1 cellular context compared by ENCODE assay signal in genomic region chr1:204834752-204835151, GRCh38.
TF ChIP-seq lines count a peak whose summit lies in the region.

No MANE protein-coding gene starts in this region.

TF ChIP-seq in H1, 55 proteins besides CTCF, POLR2A, EP300 and RAD21 (continued from another document):
- TF ChIP-seq CHD7 (IDR thresholded peaks at IDR 0.05; ENCODE audit: insufficient replicate concordance, low read length) (no peak), SUZ12 (IDR thresholded peaks at IDR 0.05; ENCODE audit: low read length) (no peak), CHD1 (IDR thresholded peaks at IDR 0.05; ENCODE audit: low read depth, low read length) (no peak), KDM1A (IDR thresholded peaks at IDR 0.05; ENCODE audit: borderline replicate concordance, low read length) (no peak)
